ENCODE assay signal across 1 cellular context in the genomic region with DNA sequence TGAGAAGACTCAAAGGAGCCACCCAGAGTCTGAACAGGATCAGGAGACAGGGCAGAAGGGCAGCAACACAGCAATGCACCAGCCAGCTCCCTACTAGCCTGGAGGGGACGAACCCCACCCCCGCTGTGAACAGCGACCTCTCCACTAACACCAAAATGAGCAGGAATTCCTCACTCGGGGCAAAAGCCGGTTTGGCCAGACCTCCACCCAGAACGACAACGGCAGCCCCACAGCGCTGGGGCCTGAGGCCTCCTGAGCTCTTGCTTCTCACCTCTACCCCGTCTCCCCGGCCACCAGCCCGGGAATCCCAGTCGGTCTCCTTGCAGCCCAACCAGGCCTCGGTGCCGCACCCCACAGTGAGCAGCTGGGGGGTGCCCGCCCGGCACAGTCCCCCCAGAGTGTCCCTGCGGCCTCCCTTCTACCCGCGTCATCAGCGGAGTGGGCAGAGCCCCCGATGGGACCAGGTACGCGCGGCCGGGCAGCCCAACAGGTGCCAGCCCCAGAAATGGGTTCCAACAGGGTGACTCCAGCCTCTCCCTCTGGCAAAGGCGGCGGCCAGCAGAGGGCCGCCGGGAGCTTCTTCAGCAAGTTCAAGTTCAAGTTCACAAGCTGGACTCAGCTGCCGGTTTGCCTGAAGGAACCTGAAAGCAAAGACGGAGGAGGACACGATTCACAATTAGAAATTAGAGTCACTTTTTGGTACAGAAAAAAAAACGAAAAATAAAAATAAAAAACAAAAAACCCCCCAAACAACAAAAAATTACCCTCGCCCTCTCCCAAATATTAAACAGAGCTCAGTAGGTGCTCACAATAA.
TF ChIP-seq lines count a peak whose summit lies in the region.

No MANE protein-coding gene starts in this region.

TF ChIP-seq in HepG2, 621 proteins besides CTCF, POLR2A, EP300 and RAD21 (continued from another document and continues in another):
- TF ChIP-seq, protein P1, sequence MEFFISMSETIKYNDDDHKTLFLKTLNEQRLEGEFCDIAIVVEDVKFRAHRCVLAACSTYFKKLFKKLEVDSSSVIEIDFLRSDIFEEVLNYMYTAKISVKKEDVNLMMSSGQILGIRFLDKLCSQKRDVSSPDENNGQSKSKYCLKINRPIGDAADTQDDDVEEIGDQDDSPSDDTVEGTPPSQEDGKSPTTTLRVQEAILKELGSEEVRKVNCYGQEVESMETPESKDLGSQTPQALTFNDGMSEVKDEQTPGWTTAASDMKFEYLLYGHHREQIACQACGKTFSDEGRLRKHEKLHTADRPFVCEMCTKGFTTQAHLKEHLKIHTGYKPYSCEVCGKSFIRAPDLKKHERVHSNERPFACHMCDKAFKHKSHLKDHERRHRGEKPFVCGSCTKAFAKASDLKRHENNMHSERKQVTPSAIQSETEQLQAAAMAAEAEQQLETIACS (CRISPR knock-in tag; IDR thresholded peaks at IDR 0.05), result no peak
- TF ChIP-seq XRCC5 (optimal IDR thresholded peaks at IDR 0.05; ENCODE audit: low read length) (peak; percentile 28), MED13 (CRISPR knock-in tag; IDR thresholded peaks at IDR 0.05) (no peak), TFDP2 (CRISPR knock-in tag; IDR thresholded peaks at IDR 0.05) (no peak), MTA1 (CRISPR knock-in tag; IDR thresholded peaks at IDR 0.05; ENCODE audit: borderline replicate concordance) (no peak), NFKBIZ (CRISPR knock-in tag; IDR thresholded peaks at IDR 0.05) (no peak), KDM5A (IDR thresholded peaks at IDR 0.05; ENCODE audit: borderline replicate concordance, low read length) (no peak), SKI (IDR thresholded peaks at IDR 0.05; ENCODE audit: partially characterized antibody) (peak; percentile 74), PCBP1 (IDR thresholded peaks at IDR 0.05; ENCODE audit: borderline replicate concordance, low read depth, low read length) (no peak), ZFP82 (CRISPR knock-in tag; IDR thresholded peaks at IDR 0.05; ENCODE audit: borderline replicate concordance) (no peak), ZNF703 (CRISPR knock-in tag; IDR thresholded peaks at IDR 0.05; ENCODE audit: borderline replicate concordance) (no peak), BORCS8-MEF2B (CRISPR knock-in tag; IDR thresholded peaks at IDR 0.05) (no peak), ZNF674 (CRISPR knock-in tag; IDR thresholded peaks at IDR 0.05; ENCODE audit: low read depth) (no peak), ZBTB20 (CRISPR knock-in tag; IDR thresholded peaks at IDR 0.05; ENCODE audit: borderline replicate concordance, low read depth) (no peak), ZMYM4 (CRISPR knock-in tag; IDR thresholded peaks at IDR 0.05) (no peak), TBL1XR1 (IDR thresholded peaks at IDR 0.05; ENCODE audit: borderline replicate concordance, low read length, partially characterized antibody) (peak; percentile 50), ESRRA (CRISPR knock-in tag; IDR thresholded peaks at IDR 0.05; ENCODE audit: low read depth) (no peak), FOSL2 (CRISPR knock-in tag; IDR thresholded peaks at IDR 0.05) (no peak), ZBTB21 (CRISPR knock-in tag; IDR thresholded peaks at IDR 0.05) (no peak), NFE2 (CRISPR knock-in tag; IDR thresholded peaks at IDR 0.05) (no peak), KDM2A (CRISPR knock-in tag; IDR thresholded peaks at IDR 0.05; ENCODE audit: borderline replicate concordance, low read depth) (no peak), FOXA3 (CRISPR knock-in tag; IDR thresholded peaks at IDR 0.05) (no peak), ZNF484 (CRISPR knock-in tag; IDR thresholded peaks at IDR 0.05; ENCODE audit: borderline replicate concordance, low read depth) (no peak), CENPBD1 (CRISPR knock-in tag; IDR thresholded peaks at IDR 0.05; ENCODE audit: borderline replicate concordance, low read depth) (no peak), KDM1A (CRISPR knock-in tag; IDR thresholded peaks at IDR 0.05) (no peak), ZBTB25 (CRISPR knock-in tag; IDR thresholded peaks at IDR 0.05) (no peak), POLR2G (IDR thresholded peaks at IDR 0.05; ENCODE audit: low read depth, low read length) (no peak), ZNF234 (CRISPR knock-in tag; conservative IDR thresholded peaks at IDR 0.05) (no peak), ZNF569 (CRISPR knock-in tag; IDR thresholded peaks at IDR 0.05; ENCODE audit: borderline replicate concordance) (no peak), TBX3 (IDR thresholded peaks at IDR 0.05; ENCODE audit: borderline replicate concordance) (no peak), ZNF883 (CRISPR knock-in tag; IDR thresholded peaks at IDR 0.05; ENCODE audit: not compliant biosample characterization) (no peak), ZFP1 (CRISPR knock-in tag; IDR thresholded peaks at IDR 0.05) (no peak), KLF13 (CRISPR knock-in tag; IDR thresholded peaks at IDR 0.05) (no peak), RARA (CRISPR knock-in tag; IDR thresholded peaks at IDR 0.05) (0 out of 2 replicates have a peak, but pooled peaks have one; percentile 23), ZNF33A (CRISPR knock-in tag; IDR thresholded peaks at IDR 0.05; ENCODE audit: borderline replicate concordance) (no peak), ZNF709 (CRISPR knock-in tag; IDR thresholded peaks at IDR 0.05) (no peak), HNF1A (IDR thresholded peaks at IDR 0.05; ENCODE audit: low read depth) (no peak), HNF1A (CRISPR knock-in tag; IDR thresholded peaks at IDR 0.05; ENCODE audit: borderline replicate concordance) (no peak), ZNF383 (CRISPR knock-in tag; IDR thresholded peaks at IDR 0.05; ENCODE audit: borderline replicate concordance) (no peak), ARHGAP35 (CRISPR knock-in tag; IDR thresholded peaks at IDR 0.05; ENCODE audit: borderline replicate concordance) (no peak), ELK4 (CRISPR knock-in tag; IDR thresholded peaks at IDR 0.05; ENCODE audit: borderline replicate concordance) (no peak), MIER3 (CRISPR knock-in tag; IDR thresholded peaks at IDR 0.05; ENCODE audit: borderline replicate concordance) (no peak), ELF1 (CRISPR knock-in tag; IDR thresholded peaks at IDR 0.05) (no peak), YEATS2 (CRISPR knock-in tag; IDR thresholded peaks at IDR 0.05; ENCODE audit: borderline replicate concordance) (no peak), TCF7 (IDR thresholded peaks at IDR 0.05; ENCODE audit: low read depth) (no peak), HMGA1 (CRISPR knock-in tag; conservative IDR thresholded peaks at IDR 0.05) (no peak), KLF16 (CRISPR knock-in tag; IDR thresholded peaks at IDR 0.05) (no peak), NBN (conservative IDR thresholded peaks at IDR 0.05) (no peak), SMAD3 (CRISPR knock-in tag; IDR thresholded peaks at IDR 0.05) (no peak), MIXL1 (CRISPR knock-in tag; IDR thresholded peaks at IDR 0.05) (no peak), FIP1L1 (IDR thresholded peaks at IDR 0.05; ENCODE audit: borderline replicate concordance, insufficient read depth, low read depth, low read length) (no peak), MYC (CRISPR knock-in tag; IDR thresholded peaks at IDR 0.05; ENCODE audit: borderline replicate concordance) (0 out of 2 replicates have a peak, but pooled peaks have one; percentile 22), RXRA (CRISPR knock-in tag; IDR thresholded peaks at IDR 0.05) (no peak), JARID2 (CRISPR knock-in tag; IDR thresholded peaks at IDR 0.05; ENCODE audit: insufficient replicate concordance) (no peak), AKAP8 (CRISPR knock-in tag; IDR thresholded peaks at IDR 0.05) (no peak), MLLT10 (CRISPR knock-in tag; IDR thresholded peaks at IDR 0.05) (no peak)
- TF ChIP-seq, protein P2, sequence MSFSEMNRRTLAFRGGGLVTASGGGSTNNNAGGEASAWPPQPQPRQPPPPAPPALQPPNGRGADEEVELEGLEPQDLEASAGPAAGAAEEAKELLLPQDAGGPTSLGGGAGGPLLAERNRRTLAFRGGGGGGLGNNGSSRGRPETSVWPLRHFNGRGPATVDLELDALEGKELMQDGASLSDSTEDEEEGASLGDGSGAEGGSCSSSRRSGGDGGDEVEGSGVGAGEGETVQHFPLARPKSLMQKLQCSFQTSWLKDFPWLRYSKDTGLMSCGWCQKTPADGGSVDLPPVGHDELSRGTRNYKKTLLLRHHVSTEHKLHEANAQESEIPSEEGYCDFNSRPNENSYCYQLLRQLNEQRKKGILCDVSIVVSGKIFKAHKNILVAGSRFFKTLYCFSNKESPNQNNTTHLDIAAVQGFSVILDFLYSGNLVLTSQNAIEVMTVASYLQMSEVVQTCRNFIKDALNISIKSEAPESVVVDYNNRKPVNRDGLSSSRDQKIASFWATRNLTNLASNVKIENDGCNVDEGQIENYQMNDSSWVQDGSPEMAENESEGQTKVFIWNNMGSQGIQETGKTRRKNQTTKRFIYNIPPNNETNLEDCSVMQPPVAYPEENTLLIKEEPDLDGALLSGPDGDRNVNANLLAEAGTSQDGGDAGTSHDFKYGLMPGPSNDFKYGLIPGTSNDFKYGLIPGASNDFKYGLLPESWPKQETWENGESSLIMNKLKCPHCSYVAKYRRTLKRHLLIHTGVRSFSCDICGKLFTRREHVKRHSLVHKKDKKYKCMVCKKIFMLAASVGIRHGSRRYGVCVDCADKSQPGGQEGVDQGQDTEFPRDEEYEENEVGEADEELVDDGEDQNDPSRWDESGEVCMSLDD (CRISPR knock-in tag; IDR thresholded peaks at IDR 0.05; ENCODE audit: borderline replicate concordance), result no peak
- TF ChIP-seq, protein P3, sequence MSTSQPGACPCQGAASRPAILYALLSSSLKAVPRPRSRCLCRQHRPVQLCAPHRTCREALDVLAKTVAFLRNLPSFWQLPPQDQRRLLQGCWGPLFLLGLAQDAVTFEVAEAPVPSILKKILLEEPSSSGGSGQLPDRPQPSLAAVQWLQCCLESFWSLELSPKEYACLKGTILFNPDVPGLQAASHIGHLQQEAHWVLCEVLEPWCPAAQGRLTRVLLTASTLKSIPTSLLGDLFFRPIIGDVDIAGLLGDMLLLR (CRISPR knock-in tag; IDR thresholded peaks at IDR 0.05), result no peak
- TF ChIP-seq, protein P4, sequence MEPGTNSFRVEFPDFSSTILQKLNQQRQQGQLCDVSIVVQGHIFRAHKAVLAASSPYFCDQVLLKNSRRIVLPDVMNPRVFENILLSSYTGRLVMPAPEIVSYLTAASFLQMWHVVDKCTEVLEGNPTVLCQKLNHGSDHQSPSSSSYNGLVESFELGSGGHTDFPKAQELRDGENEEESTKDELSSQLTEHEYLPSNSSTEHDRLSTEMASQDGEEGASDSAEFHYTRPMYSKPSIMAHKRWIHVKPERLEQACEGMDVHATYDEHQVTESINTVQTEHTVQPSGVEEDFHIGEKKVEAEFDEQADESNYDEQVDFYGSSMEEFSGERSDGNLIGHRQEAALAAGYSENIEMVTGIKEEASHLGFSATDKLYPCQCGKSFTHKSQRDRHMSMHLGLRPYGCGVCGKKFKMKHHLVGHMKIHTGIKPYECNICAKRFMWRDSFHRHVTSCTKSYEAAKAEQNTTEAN (CRISPR knock-in tag; conservative IDR thresholded peaks at IDR 0.05), result no peak
